In genomic region chr9:12272471-12273072, GRCh38 we compare ENCODE assay signal across 29 cellular contexts.
"Had no signal": no experiment of that assay in that cellular context is flagged by ENCODE, and none has a peak within 500 bp of the region (broad histone marks: within the 10 kb centered on the region; RNA-seq: fewer than 3 reads in every experiment).

No MANE protein-coding gene starts in this region.

- H3K27me3 ChIP-seq: adrenal gland, body of pancreas, cardiac muscle cell, colonic mucosa, heart right ventricle, uterus had no signal

- H3K9me3 ChIP-seq: adrenal gland, body of pancreas, colonic mucosa, left ventricle myocardium inferior, thoracic aorta, uterus had no signal

- H3K9ac ChIP-seq: parathyroid adenoma had no signal

- H3K4me1 ChIP-seq: adrenal gland, body of pancreas, colonic mucosa, heart right ventricle, left ventricle myocardium inferior, parathyroid adenoma, uterus had no signal

- H3K4me3 ChIP-seq: adrenal gland, body of pancreas, cardiac muscle cell, colonic mucosa, heart right ventricle, left ventricle myocardium inferior, lung, thoracic aorta, uterus had no signal

- H3K27ac Mint-ChIP-seq: activated naive CD8-positive, alpha-beta T cell; effector memory CD8-positive, alpha-beta T cell; nephron progenitor cell; type B pancreatic cell had no signal

- DNase-seq: activated CD4-positive, alpha-beta T cell treated with anti-CD3 and anti-CD28 coated beads for 4 hours; activated CD4-positive, alpha-beta T cell treated with anti-CD3 and anti-CD28 coated beads, Interleukin-2, amount 50 U/mL, for 48 hours; activated CD8-positive, alpha-beta memory T cell treated with anti-CD3 and anti-CD28 coated beads for 24 hours; activated effector memory CD4-positive, alpha-beta T cell treated with Interleukin-2 at 50 U/mL for 16 hours; activated naive CD4-positive, alpha-beta T cell treated with Interleukin-2 at 50 U/mL for 16 hours; adrenal gland; aorta; body of pancreas; cerebellar nuclear complex; colonic mucosa; effector memory CD8-positive, alpha-beta T cell; foreskin melanocyte; heart right ventricle; left ventricle myocardium inferior; nephron progenitor cell; nucleus accumbens; right cardiac atrium; stimulated activated CD4-positive, alpha-beta T cell treated with anti-CD3 and anti-CD28 coated beads, Interleukin-12 subunit alpha, Interleukin-12 subunit beta, amount 100 ng/mL, for 4 hours; stimulated activated CD4-positive, alpha-beta T cell treated with anti-CD3 and anti-CD28 coated beads, Interleukin-4, amount 100 ng/mL, for 1 hour; stimulated activated naive CD8-positive, alpha-beta T cell treated with anti-CD3 and anti-CD28 coated beads, Interleukin-15, Interleukin-2, amounts not matched to agents 100 U/mL and 50 U/mL, for 24 hours; T-helper 1 cell; uterus had no signal

- H3K9me3 Mint-ChIP-seq: nephron progenitor cell had no signal

- H3K4me3 Mint-ChIP-seq: activated naive CD8-positive, alpha-beta T cell; effector memory CD8-positive, alpha-beta T cell; nephron progenitor cell; type B pancreatic cell had no signal

- ATAC-seq: body of pancreas; effector memory CD8-positive, alpha-beta T cell; heart right ventricle; right cardiac atrium; stimulated activated naive CD8-positive, alpha-beta T cell treated with anti-CD3 and anti-CD28 coated beads, Interleukin-15, Interleukin-2, amounts not matched to agents 100 U/mL and 50 U/mL, for 24 hours had no signal

- H3K36me3 ChIP-seq: adrenal gland, cardiac muscle cell, colonic mucosa, heart right ventricle, left ventricle myocardium inferior, thoracic aorta, uterus had no signal

- H3K27ac ChIP-seq: adrenal gland, body of pancreas, cardiac muscle cell, colonic mucosa, heart right ventricle, left ventricle myocardium inferior, parathyroid adenoma, thoracic aorta, uterus, VCaP had no signal

- H3K36me3 Mint-ChIP-seq: activated naive CD8-positive, alpha-beta T cell; type B pancreatic cell had no signal

- H3K27me3 Mint-ChIP-seq: activated naive CD8-positive, alpha-beta T cell; effector memory CD8-positive, alpha-beta T cell; type B pancreatic cell had no signal
